ENCODE assay signal across 20 cellular contexts in genomic region chr6:132679094-132679493, GRCh38. TPM values are rescaled to one million over a fixed set of nuclear protein-coding genes. Genes with fewer than 3 reads are reported as not detected.
A peak's percentile ranks its signal among the peaks of the same experiment; 100 is the strongest.
DNase-seq lines count a peak whose midpoint lies in the region; ATAC-seq and TF ChIP-seq lines count a peak whose summit lies in the region.
"Not testable (repeated sequence)": the region's sequence is repeated elsewhere in the genome, so short reads cannot be mapped to it uniquely, and the experiment has no call there.
"Had no signal": no experiment of that assay in that cellular context is flagged by ENCODE, and none has a peak within 500 bp of the region (broad histone marks: within the 10 kb centered on the region; RNA-seq: fewer than 3 reads in every experiment).

No MANE protein-coding gene starts in this region.

- not testable (repeated sequence) for H3K27ac ChIP-seq in OCI-LY3 (ENCODE audit: low read length)

- DNase-seq in KBM-7, result peak; percentile 20
- peak; percentile 26 for DNase-seq in myocyte (ENCODE audit: low read depth)

- H3K36me3 ChIP-seq in OCI-LY3 (replicated peaks; ENCODE audit: low read depth, low read length), result not testable (repeated sequence)

- not testable (repeated sequence) for H3K79me2 ChIP-seq in OCI-LY3 (ENCODE audit: low read length)

- H3K27me3 ChIP-seq in OCI-LY3 (ENCODE audit: low read depth, low read length), result not testable (repeated sequence)

- not testable (repeated sequence) for H3K9me3 ChIP-seq in OCI-LY3 (ENCODE audit: insufficient read depth, low read length)

- ATAC-seq in GM18520 (IDR thresholded peaks at IDR 0.05; ENCODE audit: unreplicated experiment) (peak; percentile 58), GM19463 (IDR thresholded peaks at IDR 0.05; ENCODE audit: unreplicated experiment) (peak; percentile 69), HG02759 (IDR thresholded peaks at IDR 0.05; ENCODE audit: unreplicated experiment) (peak; percentile 61), HG03060 (IDR thresholded peaks at IDR 0.05; ENCODE audit: low read depth, unreplicated experiment) (peak; percentile 48)

- not testable (repeated sequence) for TF ChIP-seq CTCF in OCI-LY3 (IDR thresholded peaks at IDR 0.05; ENCODE audit: low read depth, low read length)

- H3K4me2 ChIP-seq in OCI-LY3 (ENCODE audit: low read length), result peak overlapping the region; percentile 49

- not testable (repeated sequence) for H4K20me1 ChIP-seq in OCI-LY3 (ENCODE audit: insufficient read depth, low read length)

- H3K4me1 ChIP-seq in OCI-LY3 (ENCODE audit: low read length), result peaks cover 16% of the 10 kb centered on the region

- H2AFZ ChIP-seq in OCI-LY3 (ENCODE audit: low read depth, low read length), result not testable (repeated sequence)

- in situ Hi-C loops in KBM-7 (cut with MboI; ENCODE audit: low pct_unique_long_range_greater_than_20kb, low sequenced_read_pairs), result not testable (repeated sequence)

- H3K9ac ChIP-seq in OCI-LY3 (ENCODE audit: low read length), result not testable (repeated sequence)

- peak overlapping the region; percentile 40; the same call in 1 of the 2 replicates for H3K4me3 ChIP-seq in OCI-LY3 (ENCODE audit: low read length)

RNA-seq across cellular contexts. Expression of gene TAAR1, which starts 20.1 kb away (rescaled TPM):
- not detected in 2 replicates for total RNA-seq in myocyte
- not detected for polyA plus RNA-seq in myocyte (2012)
- total RNA-seq: A673; CD4-positive, alpha-beta memory T cell; Daoy; G401; GM23248; H7; HepG2; HT1080; K562; OCI-LY7; SK-MEL-5; T-cell; T-helper 2 cell treated with Interferon-gamma antibody and Interleukin-4, amounts not matched to agents 100 ng/mL and 5 ng/mL, for 36 hours had no signal
- polyA plus RNA-seq: CD4-positive, alpha-beta memory T cell; GM23248; HepG2; K562 had no signal

RNA-seq across cellular contexts. Expression of gene VNN1, which starts 34.8 kb away (rescaled TPM):
- 2.7 TPM in 2 replicates for total RNA-seq in myocyte
- 3.8 TPM for polyA plus RNA-seq in myocyte (2012)
- total RNA-seq: A673; G401; H7; K562; OCI-LY7; SK-MEL-5; T-cell; T-helper 2 cell treated with Interferon-gamma antibody and Interleukin-4, amounts not matched to agents 100 ng/mL and 5 ng/mL, for 36 hours had no signal
- polyA plus RNA-seq: CD4-positive, alpha-beta memory T cell; K562 had no signal

RNA-seq across cellular contexts. Expression of gene TAAR2, which starts 55.0 kb away (rescaled TPM):
- not detected in 2 replicates for total RNA-seq in myocyte
- not detected for polyA plus RNA-seq in myocyte (2012)
- total RNA-seq: A673; CD4-positive, alpha-beta memory T cell; Daoy; G401; GM23248; H7; HepG2; HT1080; K562; OCI-LY7; SK-MEL-5; T-cell; T-helper 2 cell treated with Interferon-gamma antibody and Interleukin-4, amounts not matched to agents 100 ng/mL and 5 ng/mL, for 36 hours had no signal
- polyA plus RNA-seq: CD4-positive, alpha-beta memory T cell; GM23248; HepG2; K562 had no signal
